Comparison of ENCODE assay signal across 8 cellular contexts in genomic region chr14:105473677-105474477, GRCh38. TPM values are rescaled to one million over a fixed set of nuclear protein-coding genes. Genes with fewer than 3 reads are reported as not detected.
DNase-seq lines count a peak whose midpoint lies in the region; ATAC-seq and TF ChIP-seq lines count a peak whose summit lies in the region.

No MANE protein-coding gene starts in this region.

- H3K4me1 ChIP-seq in ascending aorta (peaks cover 21 to 45% of the 10 kb centered on the region in 2 donors), left ventricle myocardium inferior (peaks cover 91% of the 10 kb centered on the region)

- peak; percentile 73 for DNase-seq in EL
- DNase-seq in NCI-H1092 (lab: John Stamatoyannopoulos, UW) = peak; percentile 82
- peak; percentile 40 to 83 (median 82) for DNase-seq in T-helper 1 cell
- DNase-seq in ascending aorta (ENCODE audit: low spot score in 2 of 2) = peak; percentile 87 to 98
- DNase-seq in left ventricle myocardium inferior = peak; percentile 97
- DNase-seq in posterior vena cava (ENCODE audit: low spot score) = peak; percentile 97

- TF ChIP-seq CTCF in ascending aorta (IDR thresholded peaks at IDR 0.05) = no peak
- TF ChIP-seq CTCF in left ventricle myocardium inferior (IDR thresholded peaks at IDR 0.05; ENCODE audit: borderline replicate concordance) = no peak

- intact Hi-C loops in ascending aorta (cut with DNase I) (loop anchor here (2.0 to 10.0 kb wide), 5 partner anchors 17 to 382 kb away; partner anchors contain the start of genes BRF1, BTBD6 and TEDC1), left ventricle myocardium inferior (cut with micrococcal nuclease) (no loop called here), posterior vena cava (cut with DNase I) (loop anchor here in 1 of 2 donors (10.0 kb wide), 1 partner anchor 389 kb away; no protein-coding TSS in a partner anchor)

- H3K36me3 ChIP-seq in ascending aorta = peaks cover 20 to 23% of the 10 kb centered on the region in 2 donors
- H3K36me3 ChIP-seq in left ventricle myocardium inferior = peaks cover 13% of the 10 kb centered on the region

- H3K9me3 ChIP-seq in ascending aorta = no peaks in the 10 kb centered on the region
- no peaks in the 10 kb centered on the region for H3K9me3 ChIP-seq in left ventricle myocardium inferior (replicated peaks)

- H3K27ac ChIP-seq in ascending aorta = peak overlapping the region; percentile 86 to 96
- H3K27ac ChIP-seq in left ventricle myocardium inferior (replicated peaks) = peak overlapping the region; percentile 100

- H3K27me3 ChIP-seq in ascending aorta (no peaks in the 10 kb centered on the region), left ventricle myocardium inferior (ENCODE audit: low read depth) (no peaks in the 10 kb centered on the region)

- H3K4me3 ChIP-seq in ascending aorta (peak overlapping the region; percentile 65 to 78), left ventricle myocardium inferior (peak overlapping the region; percentile 92)

- ATAC-seq in HG02642 (IDR thresholded peaks at IDR 0.05; ENCODE audit: poor library complexity, unreplicated experiment) (no peak), HG02759 (IDR thresholded peaks at IDR 0.05; ENCODE audit: unreplicated experiment) (no peak)

RNA-seq across cellular contexts. Expression of gene CRIP2, which starts 0.7 kb away (rescaled TPM):
- 665 TPM for total RNA-seq in ascending aorta
- total RNA-seq in left ventricle myocardium inferior = 1,068 TPM
- total RNA-seq in posterior vena cava = 100 to 1,000 TPM; 187 to 199 TPM

RNA-seq across cellular contexts. Expression of gene CRIP1, which starts 12.8 kb away (rescaled TPM):
- total RNA-seq in ascending aorta (106 TPM), left ventricle myocardium inferior (65.9 TPM), posterior vena cava (100 to 1,000 TPM; 122 to 285 TPM)

RNA-seq across cellular contexts. Expression of gene TEDC1, which starts 17.2 kb away (rescaled TPM):
- total RNA-seq in ascending aorta = 12.7 TPM
- 4.0 TPM for total RNA-seq in left ventricle myocardium inferior
- total RNA-seq in posterior vena cava = 10 to 100 TPM in 1 of 2 donors, 1 to 10 TPM in 1; 7.9 to 15.4 TPM

RNA-seq across cellular contexts. Expression of gene TMEM121, which starts 52.5 kb away (rescaled TPM):
- 34.6 TPM for total RNA-seq in ascending aorta
- 2.1 TPM for total RNA-seq in left ventricle myocardium inferior
- 1 to 10 TPM; 1.9 to 2.2 TPM for total RNA-seq in posterior vena cava

RNA-seq across cellular contexts. Expression of gene MTA1, which starts 54.2 kb away (rescaled TPM):
- 118 TPM for total RNA-seq in ascending aorta
- total RNA-seq in left ventricle myocardium inferior = 192 TPM
- total RNA-seq in posterior vena cava = 10 to 100 TPM; 60.7 to 62.0 TPM
